1 cellular context compared by ENCODE assay signal in genomic region chr12:53344824-53345485, GRCh38.
TF ChIP-seq lines count a peak whose summit lies in the region.

No MANE protein-coding gene starts in this region.

TF ChIP-seq in HepG2, 621 proteins besides CTCF, POLR2A, EP300 and RAD21 (continued from another document and continues in another):
- TF ChIP-seq AHDC1 (CRISPR knock-in tag; IDR thresholded peaks at IDR 0.05; ENCODE audit: borderline replicate concordance) (no peak), PRDM15 (CRISPR knock-in tag; IDR thresholded peaks at IDR 0.05) (no peak), CCDC6 (CRISPR knock-in tag; IDR thresholded peaks at IDR 0.05) (0 out of 2 replicates have a peak, but pooled peaks have one; percentile 29), ZNF788 (CRISPR knock-in tag; IDR thresholded peaks at IDR 0.05; ENCODE audit: borderline replicate concordance) (peak; percentile 31; the same call in 1 of the 2 replicates), HOXA3 (CRISPR knock-in tag; IDR thresholded peaks at IDR 0.05) (0 out of 2 replicates have a peak, but pooled peaks have one; percentile 12), NRL (CRISPR knock-in tag; IDR thresholded peaks at IDR 0.05; ENCODE audit: borderline replicate concordance) (0 out of 2 replicates have a peak, but pooled peaks have one; percentile 52), YY1 (IDR thresholded peaks at IDR 0.05; ENCODE audit: insufficient read depth, insufficient replicate concordance, low read depth, low read length) (peak; percentile 46), ARID4A (CRISPR knock-in tag; IDR thresholded peaks at IDR 0.05; ENCODE audit: borderline replicate concordance) (peak; percentile 22; the same call in 1 of the 2 replicates), NFKBIZ (CRISPR knock-in tag; IDR thresholded peaks at IDR 0.05) (0 out of 2 replicates have a peak, but pooled peaks have one; percentile 20), SPEN (CRISPR knock-in tag; IDR thresholded peaks at IDR 0.05; ENCODE audit: low read depth) (peak; percentile 27; the same call in 1 of the 2 replicates), SAP130 (CRISPR knock-in tag; IDR thresholded peaks at IDR 0.05; ENCODE audit: low read depth) (peak; percentile 37; the same call in 1 of the 2 replicates), RBM39 (IDR thresholded peaks at IDR 0.05; ENCODE audit: low read depth, low read length, poor library complexity, severe bottlenecking) (peak; percentile 23), ZGPAT (CRISPR knock-in tag; IDR thresholded peaks at IDR 0.05) (peak; percentile 54; the same call in 1 of the 2 replicates), YEATS4 (CRISPR knock-in tag; IDR thresholded peaks at IDR 0.05; ENCODE audit: borderline replicate concordance) (0 out of 2 replicates have a peak, but pooled peaks have one; percentile 33), MAX (IDR thresholded peaks at IDR 0.05) (0 out of 2 replicates have a peak, but pooled peaks have one; percentile 14), ZNF281 (CRISPR knock-in tag; IDR thresholded peaks at IDR 0.05; ENCODE audit: borderline replicate concordance) (peak; percentile 89), PHF8 (CRISPR knock-in tag; IDR thresholded peaks at IDR 0.05) (0 out of 2 replicates have a peak, but pooled peaks have one; percentile 19), ZFY (CRISPR knock-in tag; IDR thresholded peaks at IDR 0.05) (peak; percentile 32; the same call in 1 of the 2 replicates), ZNF713 (CRISPR knock-in tag; IDR thresholded peaks at IDR 0.05) (no peak), HMGXB4 (CRISPR knock-in tag; IDR thresholded peaks at IDR 0.05; ENCODE audit: borderline replicate concordance in 1 of 2, low read depth in 1 of 2) (peak; percentile 66 to 78; a peak in 2 of 4 replicates), NR2C2 (CRISPR knock-in tag; IDR thresholded peaks at IDR 0.05; ENCODE audit: borderline replicate concordance) (0 out of 2 replicates have a peak, but pooled peaks have one; percentile 11), RXRB (CRISPR knock-in tag; IDR thresholded peaks at IDR 0.05; ENCODE audit: borderline replicate concordance) (peak; percentile 11; the same call in 1 of the 2 replicates), U2AF1 (optimal IDR thresholded peaks at IDR 0.05; ENCODE audit: low read depth, low read length) (no peak), ZNF280D (CRISPR knock-in tag; IDR thresholded peaks at IDR 0.05) (peak; percentile 63; the same call in 1 of the 2 replicates), ZNF740 (CRISPR knock-in tag; IDR thresholded peaks at IDR 0.05) (0 out of 2 replicates have a peak, but pooled peaks have one; percentile 34), HNRNPL (IDR thresholded peaks at IDR 0.05; ENCODE audit: low read depth, low read length) (peak; percentile 70; the same call in 1 of the 2 replicates)
